1 cellular context compared by ENCODE assay signal in genomic region chrX:48749182-48749581, GRCh38.
TF ChIP-seq lines count a peak whose summit lies in the region.

No MANE protein-coding gene starts in this region.

TF ChIP-seq in HepG2, 621 proteins besides CTCF, POLR2A, EP300 and RAD21:
- peak; percentile 62; the same call in 1 of the 2 replicates for TF ChIP-seq ZNF629 (CRISPR knock-in tag; conservative IDR thresholded peaks at IDR 0.05)
- no peak for TF ChIP-seq CEBPZ (IDR thresholded peaks at IDR 0.05; ENCODE audit: low read length)
